Comparison of ENCODE assay signal across 14 cellular contexts in the genomic region with DNA sequence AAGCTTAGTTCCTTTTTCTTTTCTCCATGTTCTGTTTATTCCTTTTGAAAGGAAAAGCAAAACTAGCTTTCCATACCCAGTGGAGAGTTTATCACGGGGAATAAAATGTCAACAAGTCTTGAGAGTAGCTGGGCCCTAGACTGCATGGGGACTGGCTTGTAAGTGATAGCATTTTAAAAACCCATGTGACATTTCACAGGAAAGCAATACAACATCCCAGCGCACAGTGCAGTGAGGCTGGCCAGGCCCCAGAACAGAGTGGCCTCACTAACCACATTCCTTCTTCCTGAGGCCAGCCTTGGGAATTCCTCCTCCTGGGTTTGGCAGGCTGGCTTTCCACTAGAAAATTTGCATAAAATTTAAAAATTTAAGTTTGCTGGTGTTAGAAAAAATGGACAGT.
DNase-seq lines count a peak whose midpoint lies in the region; ATAC-seq, FAIRE-seq and TF ChIP-seq lines count a peak whose summit lies in the region.
"Had no signal": no experiment of that assay in that cellular context is flagged by ENCODE, and none has a peak within 500 bp of the region (broad histone marks: within the 10 kb centered on the region; RNA-seq: fewer than 3 reads in every experiment).

No MANE protein-coding gene starts in this region.

- peak overlapping the region; percentile 54; the same call in 1 of the 2 replicates for H3K27ac ChIP-seq in Panc1 (ENCODE audit: low read length)
- H3K27ac ChIP-seq in testis = peak overlapping the region; percentile 6 to 31
- H3K27ac ChIP-seq: parathyroid adenoma, SK-N-MC had no signal

- DNase-seq in Panc1 (ENCODE audit: low read depth, low spot score) (no peak), fibroblast of pulmonary artery (ENCODE audit: low read depth) (peak; percentile 63), lung microvascular endothelial cell (ENCODE audit: low read depth in 2 of 2) (peak; percentile 31), testis (peak; percentile 52), GM12891 (ENCODE audit: insufficient read length, low spot score) (no peak)
- no peak for DNase-seq in stimulated activated CD4-positive, alpha-beta T cell treated with anti-CD3 and anti-CD28 coated beads, Interleukin-4, amount 100 ng/mL, for 4 hours
- DNase-seq: activated CD4-positive, alpha-beta T cell treated with anti-CD3 and anti-CD28 coated beads, Interleukin-2, amount 50 U/mL, for 4 hours; activated naive CD4-positive, alpha-beta T cell treated with Interleukin-2 at 50 U/mL for 16 hours; NCI-H524; uterus had no signal

- H3K9me3 ChIP-seq in Panc1 (ENCODE audit: control insufficient read depth, insufficient read depth, low read depth, low read length) (no peaks in the 10 kb centered on the region), testis (no peaks in the 10 kb centered on the region)
- H3K9me3 ChIP-seq: uterus had no signal

- FAIRE-seq in GM12891 (lab: Jason Lieb, UNC) = no peak

- TF ChIP-seq CTCF in Panc1 (IDR thresholded peaks at IDR 0.05) (no peak), fibroblast of pulmonary artery (IDR thresholded peaks at IDR 0.05; ENCODE audit: low read length, missing control alignments) (no peak), testis (IDR thresholded peaks at IDR 0.05) (no peak)

- TF ChIP-seq POLR2A in testis (IDR thresholded peaks at IDR 0.05) = no peak
- TF ChIP-seq POLR2A in GM12891 (IDR thresholded peaks at IDR 0.05; ENCODE audit: low read depth, low read length) = no peak

- WGBS in testis, 2 donors = 27 to 33% methylated on average over 2 of the region's 2 CpGs

- no peak overlapping the region for H3K4me3 Mint-ChIP-seq in stimulated activated memory B cell treated with anti-CD40 and anti-IgM and Interleukin-4, amounts not matched to agents 10 μg/mL and 1 μg/mL and 100 μg/mL, for 72 hours

- no TSS peak for BruUV-seq in Panc1 (replicated peaks; lab: Mats Ljungman, UMichigan)

- POLR2A ChIA-PET in Panc1 (lab: Charles Lee) = no interaction called here

- no peak overlapping the region for H3K4me3 ChIP-seq in Panc1 (ENCODE audit: low read depth in 2 of 2, low read length in 2 of 2)
- H3K4me3 ChIP-seq in fibroblast of pulmonary artery (replicated peaks; ENCODE audit: low read depth, low read length) = no peak overlapping the region
- no peak overlapping the region for H3K4me3 ChIP-seq in testis
- H3K4me3 ChIP-seq: SK-N-MC, uterus had no signal

- H3K27me3 ChIP-seq in Panc1 (ENCODE audit: control insufficient read depth, insufficient read depth, low read length) (no peaks in the 10 kb centered on the region), testis (no peaks in the 10 kb centered on the region)
- H3K27me3 ChIP-seq: uterus had no signal

- H3K4me1 Mint-ChIP-seq in stimulated activated memory B cell treated with anti-CD40 and anti-IgM and Interleukin-4, amounts not matched to agents 10 μg/mL and 1 μg/mL and 100 μg/mL, for 72 hours = no peaks in the 10 kb centered on the region

- no peak overlapping the region for H3K27ac Mint-ChIP-seq in stimulated activated memory B cell treated with anti-CD40 and anti-IgM and Interleukin-4, amounts not matched to agents 10 μg/mL and 1 μg/mL and 100 μg/mL, for 72 hours

- H3K4me1 ChIP-seq in Panc1 (ENCODE audit: control insufficient read depth, insufficient read depth, low read length) (peaks cover 24% of the 10 kb centered on the region), testis (peaks cover 29% of the 10 kb centered on the region)
- H3K4me1 ChIP-seq: parathyroid adenoma, uterus had no signal

- ATAC-seq in Panc1 = no peak
- no peak for ATAC-seq in stimulated activated memory B cell treated with anti-CD40 and anti-IgM and Interleukin-4, amounts not matched to agents 10 μg/mL and 1 μg/mL and 100 μg/mL, for 72 hours
- no peak for ATAC-seq in GM19397 (IDR thresholded peaks at IDR 0.05; ENCODE audit: unreplicated experiment)

- H3K27me3 Mint-ChIP-seq in stimulated activated memory B cell treated with anti-CD40 and anti-IgM and Interleukin-4, amounts not matched to agents 10 μg/mL and 1 μg/mL and 100 μg/mL, for 72 hours = no peaks in the 10 kb centered on the region

- peaks cover 6% of the 10 kb centered on the region for H3K9me3 Mint-ChIP-seq in stimulated activated memory B cell treated with anti-CD40 and anti-IgM and Interleukin-4, amounts not matched to agents 10 μg/mL and 1 μg/mL and 100 μg/mL, for 72 hours

- CTCF ChIA-PET in Panc1 (lab: Charles Lee) = no interaction called here

- no peaks in the 10 kb centered on the region for H3K36me3 Mint-ChIP-seq in stimulated activated memory B cell treated with anti-CD40 and anti-IgM and Interleukin-4, amounts not matched to agents 10 μg/mL and 1 μg/mL and 100 μg/mL, for 72 hours

- in situ Hi-C loops in Panc1 (cut with HindIII; ENCODE audit: low pct_unique_long_range_greater_than_20kb, low sequenced_read_pairs) = no loop called here

- H3K36me3 ChIP-seq in Panc1 (ENCODE audit: control insufficient read depth, insufficient read depth, low read length) (no peaks in the 10 kb centered on the region), testis (ENCODE audit: low read depth, missing control alignments) (no peaks in the 10 kb centered on the region)
- H3K36me3 ChIP-seq: uterus had no signal

- intact Hi-C loops in Panc1 (cut with micrococcal nuclease; ENCODE audit: unreplicated experiment) (no loop called here), testis (cut with DNase I; ENCODE audit: low total_unique reads) (no loop called here)

TF ChIP-seq in GM12891, 5 proteins besides CTCF, POLR2A, EP300 and RAD21:
- no peak for TF ChIP-seq POU2F2 (IDR thresholded peaks at IDR 0.05; ENCODE audit: low read depth, low read length)
- no peak for TF ChIP-seq POLR2AphosphoS5 (IDR thresholded peaks at IDR 0.05; ENCODE audit: low read depth, low read length)
- no peak for TF ChIP-seq SPI1 (IDR thresholded peaks at IDR 0.05; ENCODE audit: low read depth, low read length)
- TF ChIP-seq PAX5 (IDR thresholded peaks at IDR 0.05; ENCODE audit: insufficient read depth, low read length, severe bottlenecking) = no peak
- TF ChIP-seq TAF1 (IDR thresholded peaks at IDR 0.05; ENCODE audit: low read depth, low read length) = no peak

Comparison
In these comparisons a context has a peak if more than half of its experiments do, and no peak if none do; other contexts are left out.
1. DNase-seq: peak in fibroblast of pulmonary artery (single experiment), lung microvascular endothelial cell (2 of 2) and testis (single experiment); none in Panc1 (single experiment), GM12891 (single experiment) and stimulated activated CD4-positive, alpha-beta T cell treated with anti-CD3 and anti-CD28 coated beads, Interleukin-4, amount 100 ng/mL, for 4 hours (0 of 2).